25 cellular contexts compared by ENCODE assay signal in the genomic region with DNA sequence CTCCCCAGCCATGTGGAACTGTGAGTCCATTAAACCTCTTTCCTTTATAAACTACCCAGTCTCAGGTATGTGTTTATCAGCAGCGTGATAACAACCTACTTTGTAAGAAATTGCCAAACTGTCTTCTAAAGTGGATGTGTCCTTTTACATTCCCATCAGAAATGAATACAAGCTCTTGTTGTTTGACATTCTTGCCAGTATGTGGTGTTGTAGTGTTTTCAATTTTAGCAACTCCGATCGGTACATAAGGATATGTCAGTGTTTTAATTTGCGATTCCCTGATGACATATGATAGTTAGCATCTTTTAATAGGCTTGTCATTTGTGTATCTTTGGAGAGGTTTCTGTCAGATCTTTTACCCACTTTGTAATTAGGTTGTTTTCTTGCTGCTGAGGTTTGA.
DNase-seq lines count a peak whose midpoint lies in the region; ATAC-seq and TF ChIP-seq lines count a peak whose summit lies in the region.
"Had no signal": no experiment of that assay in that cellular context is flagged by ENCODE, and none has a peak within 500 bp of the region (broad histone marks: within the 10 kb centered on the region; RNA-seq: fewer than 3 reads in every experiment).

No MANE protein-coding gene starts in this region.

- no peak overlapping the region for H3K27ac Mint-ChIP-seq in chondrocyte (ENCODE audit: unreplicated experiment)
- H3K27ac Mint-ChIP-seq: stimulated activated naive CD8-positive, alpha-beta T cell treated with anti-CD3 and anti-CD28 coated beads, Interleukin-15, Interleukin-2, amounts not matched to agents 100 ng/mL and 50 ng/mL, for 24 hours; T-helper 17 cell had no signal

- no peak overlapping the region for H3K4me3 Mint-ChIP-seq in chondrocyte (ENCODE audit: unreplicated experiment)
- H3K4me3 Mint-ChIP-seq: stimulated activated naive CD8-positive, alpha-beta T cell treated with anti-CD3 and anti-CD28 coated beads, Interleukin-15, Interleukin-2, amounts not matched to agents 100 ng/mL and 50 ng/mL, for 24 hours; T-helper 17 cell had no signal

- DNase-seq in NCI-H1105 treated with DMSO at 0.1 percent for 48 hours (lab: John Stamatoyannopoulos, UW) (peak; percentile 5), NCI-H1105 (lab: John Stamatoyannopoulos, UW) (no peak), M059J (ENCODE audit: low read depth) (peak; percentile 6), chondrocyte (ENCODE audit: low spot score) (no peak), renal cortical epithelial cell (ENCODE audit: low read depth) (peak; percentile 9), NOMO-1 treated with dmso at 0.1 percent for 144 hours (lab: John Stamatoyannopoulos, UW; ENCODE audit: unreplicated experiment) (no peak), SHP77 (lab: John Stamatoyannopoulos, UW) (no peak), sciatic nerve (ENCODE audit: low spot score) (no peak)
- DNase-seq: activated CD4-positive, alpha-beta T cell treated with anti-CD3 and anti-CD28 coated beads, Interleukin-2, amount 50 U/mL, for 48 hours; activated effector memory CD4-positive, alpha-beta T cell treated with anti-CD3 and anti-CD28 coated beads, Interleukin-2, amount 50 U/mL, for 16 hours; activated T-cell treated with anti-CD3 and anti-CD28 coated beads for 4 hours; BE2C; Caco-2; effector CD4-positive, alpha-beta T cell; hypothalamus; lower lobe of right lung; NCI-H1930; NCI-H226; NCI-H774; small intestine; stimulated activated CD4-positive, alpha-beta T cell treated with anti-CD3 and anti-CD28 coated beads, Interleukin-2, amount 100 ng/mL, for 48 hours; T-helper 17 cell; tibial artery had no signal

- H3K9me3 Mint-ChIP-seq in chondrocyte (ENCODE audit: low read depth), result peaks cover 2% of the 10 kb centered on the region

- no peaks in the 10 kb centered on the region for H3K36me3 Mint-ChIP-seq in chondrocyte (ENCODE audit: low read depth)

- no peaks in the 10 kb centered on the region for H3K4me1 Mint-ChIP-seq in chondrocyte (ENCODE audit: low read depth)
- H3K4me1 Mint-ChIP-seq: T-helper 17 cell had no signal

- intact Hi-C loops in sciatic nerve (cut with DNase I), result no loop called here

- TF ChIP-seq CTCF in chondrocyte (IDR thresholded peaks at IDR 0.05), result peak; percentile 50

- no peak for ATAC-seq in sciatic nerve
- ATAC-seq: esophagus mucosa, lower lobe of right lung, T-helper 17 cell had no signal

- peaks cover 23% of the 10 kb centered on the region for H3K27me3 Mint-ChIP-seq in chondrocyte (ENCODE audit: low read depth)
- H3K27me3 Mint-ChIP-seq: stimulated activated naive CD8-positive, alpha-beta T cell treated with anti-CD3 and anti-CD28 coated beads, Interleukin-15, Interleukin-2, amounts not matched to agents 100 ng/mL and 50 ng/mL, for 24 hours; T-helper 17 cell had no signal

Comparison
In these comparisons a context has a peak if more than half of its experiments do, and no peak if none do; other contexts are left out.
1. DNase-seq: peak in NCI-H1105 treated with DMSO at 0.1 percent for 48 hours (single experiment), M059J (single experiment) and renal cortical epithelial cell (single experiment); none in NCI-H1105 (single experiment), chondrocyte (single experiment), NOMO-1 treated with dmso at 0.1 percent for 144 hours (single experiment), SHP77 (0 of 2) and sciatic nerve (single experiment).